1 cellular context compared by ENCODE assay signal in genomic region chr17:81871387-81872120, GRCh38.
TF ChIP-seq lines count a peak whose summit lies in the region.

No MANE protein-coding gene starts in this region.

TF ChIP-seq in K562, 482 proteins besides CTCF, POLR2A, EP300 and RAD21 (continued from another document and continues in another):
- TF ChIP-seq ZNF830 (CRISPR knock-in tag; IDR thresholded peaks at IDR 0.05) (no peak), CSDE1 (IDR thresholded peaks at IDR 0.05) (no peak), RFX5 (IDR thresholded peaks at IDR 0.05; ENCODE audit: low read depth, low read length) (no peak), RBFOX2 (IDR thresholded peaks at IDR 0.05; ENCODE audit: low read depth, low read length) (peak; percentile 90), ZNF224 (CRISPR knock-in tag; IDR thresholded peaks at IDR 0.05) (no peak), ZNF398 (CRISPR knock-in tag; IDR thresholded peaks at IDR 0.05) (no peak), EGR1 (conservative IDR thresholded peaks at IDR 0.05) (peak; percentile 57), POLR2B (IDR thresholded peaks at IDR 0.05; ENCODE audit: low read depth, partially characterized antibody) (peak; percentile 51), SMARCB1 (IDR thresholded peaks at IDR 0.05; ENCODE audit: insufficient read length, low read depth) (no peak), ZKSCAN8 (CRISPR knock-in tag; IDR thresholded peaks at IDR 0.05) (0 out of 2 replicates have a peak, but pooled peaks have one; percentile 63), POLR2G (IDR thresholded peaks at IDR 0.05; ENCODE audit: low read depth, low read length) (peak; percentile 91), ZNF384 (IDR thresholded peaks at IDR 0.05; ENCODE audit: low read depth, low read length) (no peak), ZC3H4 (CRISPR knock-in tag; IDR thresholded peaks at IDR 0.05; ENCODE audit: borderline replicate concordance) (peak; percentile 96; the same call in 1 of the 2 replicates), HMGN3 (IDR thresholded peaks at IDR 0.05; ENCODE audit: borderline replicate concordance, extremely low read depth, insufficient read length, low read depth, low read length) (peak; percentile 72), ZNF436 (CRISPR knock-in tag; IDR thresholded peaks at IDR 0.05) (no peak), KLF16 (IDR thresholded peaks at IDR 0.05) (no peak), KLF13 (tag; IDR thresholded peaks at IDR 0.05; ENCODE audit: borderline replicate concordance, low read depth) (peak; percentile 17; the same call in 1 of the 2 replicates), FOXP1 (CRISPR knock-in tag; IDR thresholded peaks at IDR 0.05) (peak; percentile 95), ZZZ3 (IDR thresholded peaks at IDR 0.05) (no peak), ZNF589 (CRISPR knock-in tag; IDR thresholded peaks at IDR 0.05; ENCODE audit: low read depth) (no peak; the same call in 1 of the 2 replicates), NKRF (IDR thresholded peaks at IDR 0.05; ENCODE audit: borderline replicate concordance) (0 out of 2 replicates have a peak, but pooled peaks have one; percentile 30), CC2D1A (IDR thresholded peaks at IDR 0.05) (no peak), ZSCAN29 (IDR thresholded peaks at IDR 0.05) (no peak), KAT8 (IDR thresholded peaks at IDR 0.05; ENCODE audit: low read depth) (no peak), C11orf30 (IDR thresholded peaks at IDR 0.05; ENCODE audit: low read depth) (no peak), CBX1 (IDR thresholded peaks at IDR 0.05; ENCODE audit: low read depth) (no peak; the same call in 1 of the 2 replicates), DDX20 (tag; IDR thresholded peaks at IDR 0.05; ENCODE audit: low read depth) (no peak), SMARCC2 (IDR thresholded peaks at IDR 0.05; ENCODE audit: low read depth) (no peak), SNAPC5 (CRISPR knock-in tag; IDR thresholded peaks at IDR 0.05) (no peak), NCOA4 (IDR thresholded peaks at IDR 0.05; ENCODE audit: partially characterized antibody) (no peak), PPARD (CRISPR knock-in tag; IDR thresholded peaks at IDR 0.05) (no peak), TFAM (CRISPR knock-in tag; conservative IDR thresholded peaks at IDR 0.05) (no peak), AFF1 (IDR thresholded peaks at IDR 0.05; ENCODE audit: low read depth in 1 of 2, partially characterized antibody in 2 of 2) (no peak), SAFB2 (IDR thresholded peaks at IDR 0.05; ENCODE audit: borderline replicate concordance, low read depth, low read length, severe bottlenecking) (no peak), ZNF174 (CRISPR knock-in tag; IDR thresholded peaks at IDR 0.05) (no peak), NCOA1 (IDR thresholded peaks at IDR 0.05; ENCODE audit: low read depth) (peak; percentile 10; the same call in 1 of the 2 replicates), NR4A1 (CRISPR knock-in tag; IDR thresholded peaks at IDR 0.05) (no peak), NR4A1 (tag; IDR thresholded peaks at IDR 0.05) (peak; percentile 89), BMI1 (IDR thresholded peaks at IDR 0.05; ENCODE audit: low read length) (no peak), DNMT1 (IDR thresholded peaks at IDR 0.05) (no peak), CTBP1 (IDR thresholded peaks at IDR 0.05; ENCODE audit: borderline replicate concordance) (no peak; the same call in none of the 2 replicates), GATAD2B (IDR thresholded peaks at IDR 0.05; ENCODE audit: borderline replicate concordance) (peak; percentile 100), MEIS2 (IDR thresholded peaks at IDR 0.05; ENCODE audit: partially characterized antibody) (peak; percentile 87), ELF4 (CRISPR knock-in tag; IDR thresholded peaks at IDR 0.05) (peak; percentile 44; the same call in 1 of the 2 replicates), ETS2 (tag; IDR thresholded peaks at IDR 0.05; ENCODE audit: borderline replicate concordance, poor library complexity, severe bottlenecking) (no peak), IFI16 (CRISPR knock-in tag; IDR thresholded peaks at IDR 0.05) (no peak), FUS (optimal IDR thresholded peaks at IDR 0.05; ENCODE audit: low read depth, low read length) (no peak), CCNT2 (IDR thresholded peaks at IDR 0.05; ENCODE audit: borderline replicate concordance, extremely low read depth, insufficient read length, low read depth, low read length) (peak; percentile 87), HDAC8 (tag; IDR thresholded peaks at IDR 0.05) (peak; percentile 93)
- TF ChIP-seq, protein P1, sequence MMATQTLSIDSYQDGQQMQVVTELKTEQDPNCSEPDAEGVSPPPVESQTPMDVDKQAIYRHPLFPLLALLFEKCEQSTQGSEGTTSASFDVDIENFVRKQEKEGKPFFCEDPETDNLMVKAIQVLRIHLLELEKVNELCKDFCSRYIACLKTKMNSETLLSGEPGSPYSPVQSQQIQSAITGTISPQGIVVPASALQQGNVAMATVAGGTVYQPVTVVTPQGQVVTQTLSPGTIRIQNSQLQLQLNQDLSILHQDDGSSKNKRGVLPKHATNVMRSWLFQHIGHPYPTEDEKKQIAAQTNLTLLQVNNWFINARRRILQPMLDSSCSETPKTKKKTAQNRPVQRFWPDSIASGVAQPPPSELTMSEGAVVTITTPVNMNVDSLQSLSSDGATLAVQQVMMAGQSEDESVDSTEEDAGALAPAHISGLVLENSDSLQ (IDR thresholded peaks at IDR 0.05): peak; percentile 82
- TF ChIP-seq, protein P2, sequence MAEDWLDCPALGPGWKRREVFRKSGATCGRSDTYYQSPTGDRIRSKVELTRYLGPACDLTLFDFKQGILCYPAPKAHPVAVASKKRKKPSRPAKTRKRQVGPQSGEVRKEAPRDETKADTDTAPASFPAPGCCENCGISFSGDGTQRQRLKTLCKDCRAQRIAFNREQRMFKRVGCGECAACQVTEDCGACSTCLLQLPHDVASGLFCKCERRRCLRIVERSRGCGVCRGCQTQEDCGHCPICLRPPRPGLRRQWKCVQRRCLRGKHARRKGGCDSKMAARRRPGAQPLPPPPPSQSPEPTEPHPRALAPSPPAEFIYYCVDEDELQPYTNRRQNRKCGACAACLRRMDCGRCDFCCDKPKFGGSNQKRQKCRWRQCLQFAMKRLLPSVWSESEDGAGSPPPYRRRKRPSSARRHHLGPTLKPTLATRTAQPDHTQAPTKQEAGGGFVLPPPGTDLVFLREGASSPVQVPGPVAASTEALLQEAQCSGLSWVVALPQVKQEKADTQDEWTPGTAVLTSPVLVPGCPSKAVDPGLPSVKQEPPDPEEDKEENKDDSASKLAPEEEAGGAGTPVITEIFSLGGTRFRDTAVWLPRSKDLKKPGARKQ (CRISPR knock-in tag; IDR thresholded peaks at IDR 0.05): no peak
- TF ChIP-seq, protein P3, sequence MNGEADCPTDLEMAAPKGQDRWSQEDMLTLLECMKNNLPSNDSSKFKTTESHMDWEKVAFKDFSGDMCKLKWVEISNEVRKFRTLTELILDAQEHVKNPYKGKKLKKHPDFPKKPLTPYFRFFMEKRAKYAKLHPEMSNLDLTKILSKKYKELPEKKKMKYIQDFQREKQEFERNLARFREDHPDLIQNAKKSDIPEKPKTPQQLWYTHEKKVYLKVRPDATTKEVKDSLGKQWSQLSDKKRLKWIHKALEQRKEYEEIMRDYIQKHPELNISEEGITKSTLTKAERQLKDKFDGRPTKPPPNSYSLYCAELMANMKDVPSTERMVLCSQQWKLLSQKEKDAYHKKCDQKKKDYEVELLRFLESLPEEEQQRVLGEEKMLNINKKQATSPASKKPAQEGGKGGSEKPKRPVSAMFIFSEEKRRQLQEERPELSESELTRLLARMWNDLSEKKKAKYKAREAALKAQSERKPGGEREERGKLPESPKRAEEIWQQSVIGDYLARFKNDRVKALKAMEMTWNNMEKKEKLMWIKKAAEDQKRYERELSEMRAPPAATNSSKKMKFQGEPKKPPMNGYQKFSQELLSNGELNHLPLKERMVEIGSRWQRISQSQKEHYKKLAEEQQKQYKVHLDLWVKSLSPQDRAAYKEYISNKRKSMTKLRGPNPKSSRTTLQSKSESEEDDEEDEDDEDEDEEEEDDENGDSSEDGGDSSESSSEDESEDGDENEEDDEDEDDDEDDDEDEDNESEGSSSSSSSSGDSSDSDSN (IDR thresholded peaks at IDR 0.05; ENCODE audit: borderline replicate concordance in 1 of 2, low read depth in 2 of 2, low read length in 2 of 2): 0 out of 4 replicates have a peak, but pooled peaks have one; percentile 16 to 20
- TF ChIP-seq, protein P4, sequence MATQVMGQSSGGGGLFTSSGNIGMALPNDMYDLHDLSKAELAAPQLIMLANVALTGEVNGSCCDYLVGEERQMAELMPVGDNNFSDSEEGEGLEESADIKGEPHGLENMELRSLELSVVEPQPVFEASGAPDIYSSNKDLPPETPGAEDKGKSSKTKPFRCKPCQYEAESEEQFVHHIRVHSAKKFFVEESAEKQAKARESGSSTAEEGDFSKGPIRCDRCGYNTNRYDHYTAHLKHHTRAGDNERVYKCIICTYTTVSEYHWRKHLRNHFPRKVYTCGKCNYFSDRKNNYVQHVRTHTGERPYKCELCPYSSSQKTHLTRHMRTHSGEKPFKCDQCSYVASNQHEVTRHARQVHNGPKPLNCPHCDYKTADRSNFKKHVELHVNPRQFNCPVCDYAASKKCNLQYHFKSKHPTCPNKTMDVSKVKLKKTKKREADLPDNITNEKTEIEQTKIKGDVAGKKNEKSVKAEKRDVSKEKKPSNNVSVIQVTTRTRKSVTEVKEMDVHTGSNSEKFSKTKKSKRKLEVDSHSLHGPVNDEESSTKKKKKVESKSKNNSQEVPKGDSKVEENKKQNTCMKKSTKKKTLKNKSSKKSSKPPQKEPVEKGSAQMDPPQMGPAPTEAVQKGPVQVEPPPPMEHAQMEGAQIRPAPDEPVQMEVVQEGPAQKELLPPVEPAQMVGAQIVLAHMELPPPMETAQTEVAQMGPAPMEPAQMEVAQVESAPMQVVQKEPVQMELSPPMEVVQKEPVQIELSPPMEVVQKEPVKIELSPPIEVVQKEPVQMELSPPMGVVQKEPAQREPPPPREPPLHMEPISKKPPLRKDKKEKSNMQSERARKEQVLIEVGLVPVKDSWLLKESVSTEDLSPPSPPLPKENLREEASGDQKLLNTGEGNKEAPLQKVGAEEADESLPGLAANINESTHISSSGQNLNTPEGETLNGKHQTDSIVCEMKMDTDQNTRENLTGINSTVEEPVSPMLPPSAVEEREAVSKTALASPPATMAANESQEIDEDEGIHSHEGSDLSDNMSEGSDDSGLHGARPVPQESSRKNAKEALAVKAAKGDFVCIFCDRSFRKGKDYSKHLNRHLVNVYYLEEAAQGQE (CRISPR knock-in tag; IDR thresholded peaks at IDR 0.05; ENCODE audit: low read depth): peak; percentile 81
- TF ChIP-seq, protein P5, sequence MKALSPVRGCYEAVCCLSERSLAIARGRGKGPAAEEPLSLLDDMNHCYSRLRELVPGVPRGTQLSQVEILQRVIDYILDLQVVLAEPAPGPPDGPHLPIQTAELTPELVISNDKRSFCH (CRISPR knock-in tag; IDR thresholded peaks at IDR 0.05): no peak
- TF ChIP-seq, protein P5 (tag; IDR thresholded peaks at IDR 0.05): peak; percentile 95
